In genomic region chr10:3046941-3047621, GRCh38 we compare ENCODE assay signal across 18 cellular contexts. TPM values are rescaled to one million over a fixed set of nuclear protein-coding genes. Genes with fewer than 3 reads are reported as not detected.
DNase-seq lines count a peak whose midpoint lies in the region; ATAC-seq and TF ChIP-seq lines count a peak whose summit lies in the region.
"Had no signal": no experiment of that assay in that cellular context is flagged by ENCODE, and none has a peak within 500 bp of the region (broad histone marks: within the 10 kb centered on the region; RNA-seq: fewer than 3 reads in every experiment).

No MANE protein-coding gene starts in this region.

- H3K27me3 ChIP-seq in SJSA1 (replicated peaks) (no peaks in the 10 kb centered on the region), mesendoderm (ENCODE audit: insufficient read depth, low read length, poor library complexity) (no peaks in the 10 kb centered on the region), body of pancreas (no peaks in the 10 kb centered on the region)
- H3K27me3 ChIP-seq: BLaER1, upper lobe of right lung had no signal

- H3K4me3 ChIP-seq in SJSA1 (no peak overlapping the region), OCI-LY7 (ENCODE audit: low read depth, low read length, poor library complexity, severe bottlenecking) (no peak overlapping the region), mesendoderm (ENCODE audit: low read length) (no peak overlapping the region), body of pancreas (no peak overlapping the region)
- H3K4me3 ChIP-seq: BLaER1, upper lobe of right lung had no signal

- CTCF ChIA-PET in Calu3 (lab: Charles Lee) (interaction anchor here (0.5 to 1.7 kb wide), 5 partner anchors 10 to 1977 kb away, joined by 3 to 8 read pairs (median 5); no protein-coding TSS in a partner anchor), OCI-LY7 (lab: Charles Lee; ENCODE audit: unreplicated experiment) (no interaction called here)

- H4K8ac ChIP-seq in mesendoderm (ENCODE audit: low read depth, low read length) = no peak overlapping the region

- no peaks in the 10 kb centered on the region for H3K36me3 Mint-ChIP-seq in Calu3 (ENCODE audit: insufficient read depth, unreplicated experiment)

- H3K18ac ChIP-seq in mesendoderm (ENCODE audit: low read length) = no peak overlapping the region

- H3K4ac ChIP-seq in mesendoderm (ENCODE audit: low read depth, low read length) = no peak overlapping the region

- H3K4me3 Mint-ChIP-seq in Calu3 (ENCODE audit: low read depth, unreplicated experiment) = no peak overlapping the region
- H3K4me3 Mint-ChIP-seq: activated CD4-positive, alpha-beta T cell treated with anti-CD3 and anti-CD28 coated beads, Interleukin-2, amount 10 ng/mL, durations not matched to agents 7 days and 5 days; activated T-cell treated with anti-CD3 and anti-CD28 coated beads, Interleukin-2, amount 50 U/mL, for 4 hours had no signal

- TF ChIP-seq CTCF in Calu3 (IDR thresholded peaks at IDR 0.05; ENCODE audit: unreplicated experiment) (no peak), OCI-LY7 (conservative IDR thresholded peaks at IDR 0.05; ENCODE audit: low read length) (no peak), body of pancreas (IDR thresholded peaks at IDR 0.05) (no peak)

- ATAC-seq in body of pancreas = no peak
- ATAC-seq: activated T-cell treated with anti-CD3 and anti-CD28 coated beads, Interleukin-2, amount 50 U/mL, for 4 hours had no signal

- H3K27ac Mint-ChIP-seq in Calu3 (ENCODE audit: unreplicated experiment) = peak overlapping the region; percentile 92
- H3K27ac Mint-ChIP-seq: activated CD4-positive, alpha-beta T cell treated with anti-CD3 and anti-CD28 coated beads, Interleukin-2, amount 10 ng/mL, durations not matched to agents 7 days and 5 days had no signal

- no peak overlapping the region for H3K23ac ChIP-seq in mesendoderm (ENCODE audit: low read length)

- no peaks in the 10 kb centered on the region for H4K20me1 ChIP-seq in OCI-LY7 (ENCODE audit: insufficient read depth, low read length)
- H4K20me1 ChIP-seq: BLaER1 had no signal

- H2AK5ac ChIP-seq in mesendoderm (ENCODE audit: low read length) = no peak overlapping the region

- H2BK5ac ChIP-seq in mesendoderm (ENCODE audit: low read length) = no peak overlapping the region

- H3K9ac ChIP-seq in mesendoderm (ENCODE audit: low read length) = no peak overlapping the region
- H3K9ac ChIP-seq: BLaER1 had no signal

- no peak overlapping the region for H2BK120ac ChIP-seq in mesendoderm (ENCODE audit: low read depth, low read length)

- peaks cover 39% of the 10 kb centered on the region for H3K4me1 Mint-ChIP-seq in Calu3 (ENCODE audit: low read depth, unreplicated experiment)
- H3K4me1 Mint-ChIP-seq: activated CD4-positive, alpha-beta T cell treated with anti-CD3 and anti-CD28 coated beads, Interleukin-2, amount 10 ng/mL, durations not matched to agents 7 days and 5 days had no signal

- H3K4me2 ChIP-seq in OCI-LY7 (ENCODE audit: low read length) = no peak overlapping the region
- no peak overlapping the region for H3K4me2 ChIP-seq in mesendoderm (ENCODE audit: low read length)
- H3K4me2 ChIP-seq: BLaER1 had no signal

- H3K4me1 ChIP-seq in SJSA1 (replicated peaks) (peaks cover 57% of the 10 kb centered on the region), OCI-LY7 (ENCODE audit: insufficient read depth, low read length, poor library complexity, severe bottlenecking) (no peaks in the 10 kb centered on the region), mesendoderm (ENCODE audit: control insufficient read depth, low read depth, low read length) (no peaks in the 10 kb centered on the region), body of pancreas (no peaks in the 10 kb centered on the region)

- H3K9me2 ChIP-seq in OCI-LY7 (ENCODE audit: insufficient read depth, low read length) = no peaks in the 10 kb centered on the region

- POLR2A ChIA-PET in OCI-LY7 (lab: Charles Lee) = no interaction called here

- H2AFZ ChIP-seq in OCI-LY7 (ENCODE audit: low read length) = no peak overlapping the region

- H3K9me3 Mint-ChIP-seq in Calu3 (ENCODE audit: low read depth, unreplicated experiment) = no peaks in the 10 kb centered on the region
- H3K9me3 Mint-ChIP-seq: activated CD4-positive, alpha-beta T cell treated with anti-CD3 and anti-CD28 coated beads, Interleukin-2, amount 10 ng/mL, durations not matched to agents 7 days and 5 days; activated T-cell treated with anti-CD3 and anti-CD28 coated beads, Interleukin-2, amount 50 U/mL, for 4 hours had no signal

- no peak for DNase-seq in Calu3
- DNase-seq in SJSA1 (ENCODE audit: low read depth in 1 of 2, low spot score in 2 of 2) = peak in 1 of 2 experiments; percentile 31
- DNase-seq in fibroblast of peridontal ligament (ENCODE audit: extremely low read depth) = peak; percentile 43
- peak; percentile 89 for DNase-seq in renal cortical epithelial cell (ENCODE audit: low read depth)
- no peak for DNase-seq in OCI-LY7 (ENCODE audit: low spot score)
- DNase-seq in mesendoderm = no peak
- DNase-seq in LoVo (ENCODE audit: low spot score) = no peak
- DNase-seq in body of pancreas = no peak
- DNase-seq: activated CD4-positive, alpha-beta T cell treated with anti-CD3 and anti-CD28 coated beads, Interleukin-2, amount 10 ng/mL, durations not matched to agents 7 days and 5 days; activated T-cell treated with anti-CD3 and anti-CD28 coated beads, Interleukin-2, amount 50 U/mL, for 4 hours; amniotic stem cell; effector CD4-positive, alpha-beta T cell; EL; foreskin fibroblast; NCI-H1694 treated with DMSO at 0.1 percent for 48 hours; T1000; upper lobe of right lung had no signal

- no peak overlapping the region for H4K5ac ChIP-seq in mesendoderm (ENCODE audit: low read length)

- WGBS in mesendoderm (ENCODE audit: extremely low coverage, insufficient coverage, low lambda C conversion rate) = no CpG with 5 or more reads among the region's 9 CpGs
- WGBS in body of pancreas, 2 donors = 48% methylated on average over 4 to 9 of the region's 9 CpGs

- H2BK15ac ChIP-seq in mesendoderm (replicated peaks; ENCODE audit: low read depth) = no peak overlapping the region

- no peak for TF ChIP-seq POLR2A in body of pancreas (IDR thresholded peaks at IDR 0.05)

- H3K27ac ChIP-seq in SJSA1 (0 out of 2 replicates have a peak overlapping the region, but pooled peaks have one; percentile 21), OCI-LY7 (ENCODE audit: low read depth, low read length, poor library complexity, severe bottlenecking) (no peak overlapping the region), mesendoderm (ENCODE audit: low read depth, low read length) (no peak overlapping the region), body of pancreas (no peak overlapping the region)
- H3K27ac ChIP-seq: BLaER1 had no signal

- no peaks in the 10 kb centered on the region for H3K79me2 ChIP-seq in OCI-LY7 (ENCODE audit: insufficient read depth, low read depth, low read length)
- no peaks in the 10 kb centered on the region for H3K79me2 ChIP-seq in mesendoderm (ENCODE audit: control insufficient read depth, insufficient read depth, low read length)

- no peaks in the 10 kb centered on the region for H3K79me1 ChIP-seq in mesendoderm (ENCODE audit: low read length)

- BruUV-seq in Calu3 (replicated peaks; lab: Mats Ljungman, UMichigan) = no TSS peak
- BruUV-seq in OCI-LY7 (replicated peaks; lab: Mats Ljungman, UMichigan) = no TSS peak

- intact Hi-C loops in Calu3 (cut with micrococcal nuclease; ENCODE audit: unreplicated experiment) = no loop called here
- intact Hi-C loops in OCI-LY7 (cut with micrococcal nuclease; ENCODE audit: unreplicated experiment) = no loop called here
- intact Hi-C loops in body of pancreas (cut with DNase I) = loop anchor here (5.0 kb wide), 1 partner anchor 120 kb away; no protein-coding TSS in a partner anchor

- H3K36me3 ChIP-seq in SJSA1 (no peaks in the 10 kb centered on the region), OCI-LY7 (ENCODE audit: insufficient read depth, low read length) (no peaks in the 10 kb centered on the region), mesendoderm (ENCODE audit: control insufficient read depth, insufficient read depth, low read length) (no peaks in the 10 kb centered on the region), body of pancreas (replicated peaks in 1 of 2; ENCODE audit: insufficient read depth in 1 of 2, low read depth in 2 of 2) (no peaks in the 10 kb centered on the region)
- H3K36me3 ChIP-seq: BLaER1, upper lobe of right lung had no signal

- no peak overlapping the region for H3K56ac ChIP-seq in mesendoderm (ENCODE audit: low read length)

- no peaks in the 10 kb centered on the region for H3K27me3 Mint-ChIP-seq in Calu3 (ENCODE audit: unreplicated experiment)

- H3K9me3 ChIP-seq in SJSA1 (replicated peaks) = no peaks in the 10 kb centered on the region
- H3K9me3 ChIP-seq in OCI-LY7 (ENCODE audit: low read length) = no peaks in the 10 kb centered on the region
- H3K9me3 ChIP-seq in body of pancreas = no peaks in the 10 kb centered on the region
- H3K9me3 ChIP-seq: BLaER1, upper lobe of right lung had no signal

RNA-seq across cellular contexts. Expression of gene PFKP, which starts 20.3 kb away (rescaled TPM):
- total RNA-seq in Calu3 (2022) (253 and 272 TPM in 2 replicates), renal cortical epithelial cell (565 and 603 TPM in 2 replicates), OCI-LY7 (2022) (116 and 154 TPM in 2 replicates), body of pancreas (10 to 100 TPM; 17.4 to 39.6 TPM)
- 515 and 604 TPM in 2 replicates for total RNA-seq in SJSA1 (2014; rRNA removed; shearing (Covaris generic))
- 82.2 and 85.4 TPM in 2 replicates for total RNA-seq in OCI-LY7 (2014; rRNA removed; shearing (Covaris generic))
- 43.2 TPM for polyA plus RNA-seq in mesendoderm (2013, experiment 1 of 2)
- polyA plus RNA-seq in mesendoderm (2013, experiment 2 of 2) = 46.8 TPM

Comparison
In these comparisons a context has a peak if more than half of its experiments do, and no peak if none do; other contexts are left out.
1. DNase-seq: peak in fibroblast of peridontal ligament (single experiment) and renal cortical epithelial cell (single experiment); none in Calu3 (single experiment), OCI-LY7 (single experiment), mesendoderm (single experiment), LoVo (single experiment) and body of pancreas (0 of 4).